In genomic region chr15:68650901-68651709, GRCh38 we compare ENCODE assay signal across 8 cellular contexts.
A peak's percentile ranks its signal among the peaks of the same experiment; 100 is the strongest.
DNase-seq lines count a peak whose midpoint lies in the region; ATAC-seq and TF ChIP-seq lines count a peak whose summit lies in the region.

No MANE protein-coding gene starts in this region.

- H3K4me1 Mint-ChIP-seq in activated B cell treated with CpG ODN at 0.5 μM for 24 hours (peaks cover 2% of the 10 kb centered on the region), endothelial cell (ENCODE audit: unreplicated experiment) (peaks cover 19% of the 10 kb centered on the region), nephron (peaks cover 47% of the 10 kb centered on the region)

- H3K4me3 Mint-ChIP-seq in activated B cell treated with CpG ODN at 0.5 μM for 24 hours = no peak overlapping the region
- no peak overlapping the region for H3K4me3 Mint-ChIP-seq in endothelial cell (ENCODE audit: unreplicated experiment)
- H3K4me3 Mint-ChIP-seq in nephron = no peak overlapping the region

- DNase-seq in activated gamma-delta T cell treated with Interleukin-2 at 50 U/mL for 16 hours (peak; percentile 32), activated gamma-delta T cell (lab: John Stamatoyannopoulos, UW) (no peak), activated B cell treated with CpG ODN at 0.5 μM for 24 hours (peak; percentile 46), endothelial cell (ENCODE audit: low spot score) (peak; percentile 98), NCI-H2081 treated with DMSO at 0.1 percent for 48 hours (lab: John Stamatoyannopoulos, UW) (no peak)

- no peak overlapping the region for H3K27ac Mint-ChIP-seq in activated B cell treated with CpG ODN at 0.5 μM for 24 hours
- H3K27ac Mint-ChIP-seq in endothelial cell (ENCODE audit: unreplicated experiment) = no peak overlapping the region
- peak overlapping the region; percentile 30 to 53 (median 45) for H3K27ac Mint-ChIP-seq in nephron

- H3K9me3 Mint-ChIP-seq in activated B cell treated with CpG ODN at 0.5 μM for 24 hours (no peaks in the 10 kb centered on the region), endothelial cell (ENCODE audit: unreplicated experiment) (no peaks in the 10 kb centered on the region), nephron (no peaks in the 10 kb centered on the region)

- H3K36me3 Mint-ChIP-seq in activated B cell treated with CpG ODN at 0.5 μM for 24 hours (ENCODE audit: low read depth) (peaks cover 2% of the 10 kb centered on the region), endothelial cell (ENCODE audit: low read depth, unreplicated experiment) (peaks cover 20% of the 10 kb centered on the region), nephron (ENCODE audit: low read depth) (peaks cover 3% of the 10 kb centered on the region)

- TF ChIP-seq CTCF in activated B cell treated with CpG ODN at 0.5 μM for 24 hours (IDR thresholded peaks at IDR 0.05) (no peak), endothelial cell (IDR thresholded peaks at IDR 0.05; ENCODE audit: unreplicated experiment) (peak; percentile 97), nephron (IDR thresholded peaks at IDR 0.05; ENCODE audit: unreplicated experiment in 3 of 3) (peak; percentile 63 to 76 (median 74))

- POLR2A ChIA-PET in activated B cell treated with CpG ODN at 0.5 μM for 24 hours (lab: Charles Lee) = no interaction called here

- H3K27me3 Mint-ChIP-seq in activated B cell treated with CpG ODN at 0.5 μM for 24 hours (no peaks in the 10 kb centered on the region), endothelial cell (ENCODE audit: unreplicated experiment) (peaks cover 2% of the 10 kb centered on the region), nephron (ENCODE audit: low read depth) (peaks cover 4% of the 10 kb centered on the region)

- CTCF ChIA-PET in activated B cell treated with CpG ODN at 0.5 μM for 24 hours (lab: Charles Lee) = interaction anchor here (0.7 to 3.0 kb wide), 5 partner anchors 12 to 93 kb away, joined by 3 to 17 read pairs (median 3); no protein-coding TSS in a partner anchor

- peak; percentile 67 for ATAC-seq in activated B cell treated with CpG ODN at 0.5 μM for 24 hours (ENCODE audit: low read depth)
- no peak for ATAC-seq in GM19328 (IDR thresholded peaks at IDR 0.05; ENCODE audit: unreplicated experiment)
- ATAC-seq in GM18519 (IDR thresholded peaks at IDR 0.05; ENCODE audit: low FRiP score, unreplicated experiment) = no peak

- intact Hi-C loops in activated B cell treated with CpG ODN at 0.5 μM for 24 hours (cut with micrococcal nuclease) = loop anchor here (1.0 kb wide), 1 partner anchor 92 kb away; no protein-coding TSS in a partner anchor

Comparison
In these comparisons a context has a peak if more than half of its experiments do, and no peak if none do; other contexts are left out.
1. DNase-seq: peak in activated gamma-delta T cell treated with Interleukin-2 at 50 U/mL for 16 hours (single experiment), activated B cell treated with CpG ODN at 0.5 μM for 24 hours (single experiment) and endothelial cell (single experiment); none in activated gamma-delta T cell (single experiment) and NCI-H2081 treated with DMSO at 0.1 percent for 48 hours (single experiment).
2. H3K27ac Mint-ChIP-seq: peak in nephron (3 of 3); none in activated B cell treated with CpG ODN at 0.5 μM for 24 hours (single experiment) and endothelial cell (single experiment).